In genomic region chr19:35476149-35476548, GRCh38 we compare ENCODE assay signal across 14 cellular contexts. TPM values are rescaled to one million over a fixed set of nuclear protein-coding genes. Genes with fewer than 3 reads are reported as not detected.
DNase-seq lines count a peak whose midpoint lies in the region; FAIRE-seq and TF ChIP-seq lines count a peak whose summit lies in the region.
"Had no signal": no experiment of that assay in that cellular context is flagged by ENCODE, and none has a peak within 500 bp of the region (broad histone marks: within the 10 kb centered on the region; RNA-seq: fewer than 3 reads in every experiment).

No MANE protein-coding gene starts in this region.

- H3K27ac ChIP-seq in WERI-Rb-1 (no peak overlapping the region), testis (no peak overlapping the region)
- H3K27ac ChIP-seq: vagina had no signal

- H3K27ac Mint-ChIP-seq in activated CD4-positive, alpha-beta memory T cell treated with anti-CD3 and anti-CD28 coated beads for 36 hours, result no peak overlapping the region
- no peak overlapping the region for H3K27ac Mint-ChIP-seq in activated CD4-positive, alpha-beta memory T cell treated with anti-CD3 and anti-CD28 coated beads, Interleukin-2, amount 10 ng/mL, durations not matched to agents 7 days and 5 days
- no peak overlapping the region for H3K27ac Mint-ChIP-seq in neural crest cell (ENCODE audit: unreplicated experiment)
- H3K27ac Mint-ChIP-seq: activated T-cell treated with anti-CD3 and anti-CD28 coated beads, Interleukin-2, amount 50 U/mL, for 24 hours had no signal

- no peaks in the 10 kb centered on the region for H3K36me3 Mint-ChIP-seq in activated CD4-positive, alpha-beta memory T cell treated with anti-CD3 and anti-CD28 coated beads for 36 hours
- no peaks in the 10 kb centered on the region for H3K36me3 Mint-ChIP-seq in activated CD4-positive, alpha-beta memory T cell treated with anti-CD3 and anti-CD28 coated beads, Interleukin-2, amount 10 ng/mL, durations not matched to agents 7 days and 5 days (ENCODE audit: low read depth)
- H3K36me3 Mint-ChIP-seq in neural crest cell (ENCODE audit: low read depth), result no peaks in the 10 kb centered on the region

- intact Hi-C loops in activated CD4-positive, alpha-beta memory T cell treated with anti-CD3 and anti-CD28 coated beads for 36 hours (cut with micrococcal nuclease), result no loop called here
- intact Hi-C loops in testis (cut with DNase I; ENCODE audit: low total_unique reads), result no loop called here

- FAIRE-seq in GM19239 (lab: Jason Lieb, UNC), result peak; percentile 8
- FAIRE-seq: small intestine had no signal

- H3K9me3 ChIP-seq in WERI-Rb-1 (ENCODE audit: severe bottlenecking) (no peaks in the 10 kb centered on the region), testis (no peaks in the 10 kb centered on the region)
- H3K9me3 ChIP-seq: vagina had no signal

- H3K27me3 ChIP-seq in WERI-Rb-1 (ENCODE audit: insufficient read depth, low read depth, severe bottlenecking), result no peaks in the 10 kb centered on the region
- H3K27me3 ChIP-seq in testis, result no peaks in the 10 kb centered on the region
- H3K27me3 ChIP-seq: vagina had no signal

- no peaks in the 10 kb centered on the region for H3K4me1 ChIP-seq in testis
- H3K4me1 ChIP-seq: vagina had no signal

- peak; percentile 40 for DNase-seq in activated CD4-positive, alpha-beta memory T cell treated with anti-CD3 and anti-CD28 coated beads for 36 hours
- DNase-seq in activated CD4-positive, alpha-beta memory T cell treated with anti-CD3 and anti-CD28 coated beads, Interleukin-2, amount 10 ng/mL, durations not matched to agents 7 days and 5 days, result no peak
- DNase-seq in GM19239 (ENCODE audit: insufficient read length, low spot score), result no peak
- no peak for DNase-seq in WERI-Rb-1
- DNase-seq in neural crest cell (ENCODE audit: low read depth, low spot score), result no peak
- no peak for DNase-seq in T-helper 1 cell
- DNase-seq in testis, result no peak
- no peak for DNase-seq in NCI-H526 treated with DMSO at 0.1 percent for 48 hours (lab: John Stamatoyannopoulos, UW)
- DNase-seq: activated T-cell treated with anti-CD3 and anti-CD28 coated beads, Interleukin-2, amount 50 U/mL, for 24 hours; DMS79 treated with DMSO at 0.1 percent for 48 hours; KG1; nucleus accumbens; small intestine had no signal

- CTCF ChIA-PET in activated CD4-positive, alpha-beta memory T cell treated with anti-CD3 and anti-CD28 coated beads for 36 hours (lab: Charles Lee), result interaction anchor here (0.9 kb wide), 1 partner anchor 19 kb away, joined by 3 read pairs; no protein-coding TSS in a partner anchor
- CTCF ChIA-PET in activated CD4-positive, alpha-beta memory T cell treated with anti-CD3 and anti-CD28 coated beads, Interleukin-2, amount 10 ng/mL, durations not matched to agents 7 days and 5 days (lab: Charles Lee), result no interaction called here

- H3K4me1 Mint-ChIP-seq in activated CD4-positive, alpha-beta memory T cell treated with anti-CD3 and anti-CD28 coated beads for 36 hours (ENCODE audit: low read depth), result no peaks in the 10 kb centered on the region
- no peaks in the 10 kb centered on the region for H3K4me1 Mint-ChIP-seq in activated CD4-positive, alpha-beta memory T cell treated with anti-CD3 and anti-CD28 coated beads, Interleukin-2, amount 10 ng/mL, durations not matched to agents 7 days and 5 days
- no peaks in the 10 kb centered on the region for H3K4me1 Mint-ChIP-seq in neural crest cell

- POLR2A ChIA-PET in activated CD4-positive, alpha-beta memory T cell treated with anti-CD3 and anti-CD28 coated beads for 36 hours (lab: Charles Lee), result no interaction called here
- POLR2A ChIA-PET in activated CD4-positive, alpha-beta memory T cell treated with anti-CD3 and anti-CD28 coated beads, Interleukin-2, amount 10 ng/mL, durations not matched to agents 7 days and 5 days (lab: Charles Lee), result no interaction called here

- H3K4me3 ChIP-seq in WERI-Rb-1 (ENCODE audit: low read depth, low read length) (no peak overlapping the region), testis (no peak overlapping the region)
- H3K4me3 ChIP-seq: vagina had no signal

- no peaks in the 10 kb centered on the region for H3K27me3 Mint-ChIP-seq in activated CD4-positive, alpha-beta memory T cell treated with anti-CD3 and anti-CD28 coated beads for 36 hours
- H3K27me3 Mint-ChIP-seq in activated CD4-positive, alpha-beta memory T cell treated with anti-CD3 and anti-CD28 coated beads, Interleukin-2, amount 10 ng/mL, durations not matched to agents 7 days and 5 days, result peaks cover 16% of the 10 kb centered on the region
- peaks cover 10% of the 10 kb centered on the region for H3K27me3 Mint-ChIP-seq in neural crest cell (ENCODE audit: low read depth)
- H3K27me3 Mint-ChIP-seq: activated T-cell treated with anti-CD3 and anti-CD28 coated beads, Interleukin-2, amount 50 U/mL, for 24 hours had no signal

- TF ChIP-seq CTCF in WERI-Rb-1 (IDR thresholded peaks at IDR 0.05; ENCODE audit: low read depth, low read length), result peak; percentile 44
- peak; percentile 25 for TF ChIP-seq CTCF in neural crest cell (conservative IDR thresholded peaks at IDR 0.05)
- peak in 1 of 3 experiments; percentile 31 for TF ChIP-seq CTCF in testis (IDR thresholded peaks at IDR 0.05)

- H3K9me3 Mint-ChIP-seq in activated CD4-positive, alpha-beta memory T cell treated with anti-CD3 and anti-CD28 coated beads for 36 hours, result no peaks in the 10 kb centered on the region
- H3K9me3 Mint-ChIP-seq in activated CD4-positive, alpha-beta memory T cell treated with anti-CD3 and anti-CD28 coated beads, Interleukin-2, amount 10 ng/mL, durations not matched to agents 7 days and 5 days, result no peaks in the 10 kb centered on the region
- no peaks in the 10 kb centered on the region for H3K9me3 Mint-ChIP-seq in neural crest cell
- H3K9me3 Mint-ChIP-seq: activated T-cell treated with anti-CD3 and anti-CD28 coated beads, Interleukin-2, amount 50 U/mL, for 24 hours had no signal

- WGBS in testis, 2 donors, result 55 to 68% methylated on average over 4 of the region's 4 CpGs

- H3K4me3 Mint-ChIP-seq in activated CD4-positive, alpha-beta memory T cell treated with anti-CD3 and anti-CD28 coated beads for 36 hours, result no peak overlapping the region
- H3K4me3 Mint-ChIP-seq in activated CD4-positive, alpha-beta memory T cell treated with anti-CD3 and anti-CD28 coated beads, Interleukin-2, amount 10 ng/mL, durations not matched to agents 7 days and 5 days, result no peak overlapping the region
- H3K4me3 Mint-ChIP-seq in neural crest cell, result no peak overlapping the region
- H3K4me3 Mint-ChIP-seq: activated T-cell treated with anti-CD3 and anti-CD28 coated beads, Interleukin-2, amount 50 U/mL, for 24 hours had no signal

- no peaks in the 10 kb centered on the region for H3K36me3 ChIP-seq in WERI-Rb-1
- H3K36me3 ChIP-seq in testis (ENCODE audit: low read depth, missing control alignments), result no peaks in the 10 kb centered on the region
- H3K36me3 ChIP-seq: vagina had no signal

- no peak for TF ChIP-seq POLR2A in testis (IDR thresholded peaks at IDR 0.05)

RNA-seq across cellular contexts. Expression of gene KRTDAP, which starts 14.1 kb away (rescaled TPM):
- not detected for total RNA-seq in activated CD4-positive, alpha-beta memory T cell treated with anti-CD3 and anti-CD28 coated beads for 36 hours
- not detected for total RNA-seq in activated CD4-positive, alpha-beta memory T cell treated with anti-CD3 and anti-CD28 coated beads, Interleukin-2, amount 10 ng/mL, durations not matched to agents 7 days and 5 days
- total RNA-seq in neural crest cell (not detected in 2 replicates), testis (1 to 10 TPM; 2.7 to 5.6 TPM)
- polyA plus RNA-seq in testis (ENCODE audit: insufficient read depth, low read depth, low replicate concordance), result 14.5 TPM
- polyA plus RNA-seq: small intestine had no signal

RNA-seq across cellular contexts. Expression of gene FFAR2, which starts 28.1 kb away (rescaled TPM):
- total RNA-seq in activated CD4-positive, alpha-beta memory T cell treated with anti-CD3 and anti-CD28 coated beads for 36 hours, result not detected
- total RNA-seq in activated CD4-positive, alpha-beta memory T cell treated with anti-CD3 and anti-CD28 coated beads, Interleukin-2, amount 10 ng/mL, durations not matched to agents 7 days and 5 days, result not detected
- total RNA-seq in neural crest cell (not detected in 2 replicates), testis (not detected)
- 0.20 TPM for polyA plus RNA-seq in testis (ENCODE audit: insufficient read depth, low read depth, low replicate concordance)
- total RNA-seq: vagina had no signal

RNA-seq across cellular contexts. Expression of gene DMKN, which starts 37.3 kb away (rescaled TPM):
- 1 to 10 TPM; 2.1 to 2.4 TPM for total RNA-seq in activated CD4-positive, alpha-beta memory T cell treated with anti-CD3 and anti-CD28 coated beads for 36 hours
- total RNA-seq in activated CD4-positive, alpha-beta memory T cell treated with anti-CD3 and anti-CD28 coated beads, Interleukin-2, amount 10 ng/mL, durations not matched to agents 7 days and 5 days, result not detected
- total RNA-seq in neural crest cell, result not detected in 2 replicates
- 1 to 10 TPM; 5.8 to 7.9 TPM for total RNA-seq in testis
- polyA plus RNA-seq in testis (ENCODE audit: insufficient read depth, low read depth, low replicate concordance), result 24.0 TPM

RNA-seq across cellular contexts. Expression of gene SBSN, which starts 52.0 kb away (rescaled TPM):
- under 1 TPM in 1 of 2 experiments, not detected in 1; 0.10 TPM for total RNA-seq in activated CD4-positive, alpha-beta memory T cell treated with anti-CD3 and anti-CD28 coated beads for 36 hours
- not detected for total RNA-seq in activated CD4-positive, alpha-beta memory T cell treated with anti-CD3 and anti-CD28 coated beads, Interleukin-2, amount 10 ng/mL, durations not matched to agents 7 days and 5 days
- total RNA-seq in neural crest cell, result 0.20 and 0.21 TPM in 2 replicates
- under 1 TPM; 0.16 to 0.19 TPM for total RNA-seq in testis
- polyA plus RNA-seq in testis (ENCODE audit: insufficient read depth, low read depth, low replicate concordance), result 0.47 TPM

RNA-seq across cellular contexts. Expression of gene GAPDHS, which starts 57.1 kb away (rescaled TPM):
- total RNA-seq in activated CD4-positive, alpha-beta memory T cell treated with anti-CD3 and anti-CD28 coated beads for 36 hours, result not detected
- not detected for total RNA-seq in activated CD4-positive, alpha-beta memory T cell treated with anti-CD3 and anti-CD28 coated beads, Interleukin-2, amount 10 ng/mL, durations not matched to agents 7 days and 5 days
- total RNA-seq in neural crest cell (not detected in 2 replicates), testis (100 to 1,000 TPM; 123 to 338 TPM)
- 363 TPM for polyA plus RNA-seq in testis (ENCODE audit: insufficient read depth, low read depth, low replicate concordance)
- total RNA-seq: vagina had no signal
- polyA plus RNA-seq: small intestine had no signal
